In the genomic region with DNA sequence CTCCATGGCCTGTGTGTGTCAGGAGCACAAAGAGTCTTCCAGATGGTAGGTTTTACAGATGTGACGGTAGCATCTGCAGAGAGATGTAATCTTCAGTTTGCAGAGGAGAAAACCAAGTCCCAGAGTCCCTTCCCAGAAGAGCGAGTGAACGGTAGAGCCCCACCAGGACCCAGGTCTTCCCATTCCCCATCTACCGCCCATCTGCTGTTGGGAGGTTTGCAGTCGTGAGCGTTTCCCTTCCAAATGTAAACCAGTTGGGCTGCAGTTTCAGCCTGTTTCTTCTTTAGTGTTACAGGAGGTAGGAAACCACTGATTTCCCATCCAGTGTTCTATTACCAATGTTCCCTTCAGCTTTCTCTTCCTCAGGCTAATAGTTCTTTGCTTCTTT, we compare ENCODE assay signal across 1 cellular context.
TF ChIP-seq lines count a peak whose summit lies in the region.

No MANE protein-coding gene starts in this region.

TF ChIP-seq in HepG2, 621 proteins besides CTCF, POLR2A, EP300 and RAD21:
- TF ChIP-seq, protein P1, sequence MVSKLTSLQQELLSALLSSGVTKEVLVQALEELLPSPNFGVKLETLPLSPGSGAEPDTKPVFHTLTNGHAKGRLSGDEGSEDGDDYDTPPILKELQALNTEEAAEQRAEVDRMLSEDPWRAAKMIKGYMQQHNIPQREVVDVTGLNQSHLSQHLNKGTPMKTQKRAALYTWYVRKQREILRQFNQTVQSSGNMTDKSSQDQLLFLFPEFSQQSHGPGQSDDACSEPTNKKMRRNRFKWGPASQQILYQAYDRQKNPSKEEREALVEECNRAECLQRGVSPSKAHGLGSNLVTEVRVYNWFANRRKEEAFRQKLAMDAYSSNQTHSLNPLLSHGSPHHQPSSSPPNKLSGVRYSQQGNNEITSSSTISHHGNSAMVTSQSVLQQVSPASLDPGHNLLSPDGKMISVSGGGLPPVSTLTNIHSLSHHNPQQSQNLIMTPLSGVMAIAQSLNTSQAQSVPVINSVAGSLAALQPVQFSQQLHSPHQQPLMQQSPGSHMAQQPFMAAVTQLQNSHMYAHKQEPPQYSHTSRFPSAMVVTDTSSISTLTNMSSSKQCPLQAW (CRISPR knock-in tag; IDR thresholded peaks at IDR 0.05), result 0 out of 2 replicates have a peak, but pooled peaks have one; percentile 19
- TF ChIP-seq ZNF572 (CRISPR knock-in tag; IDR thresholded peaks at IDR 0.05), result 0 out of 2 replicates have a peak, but pooled peaks have one; percentile 32
- TF ChIP-seq ZNF768 (CRISPR knock-in tag; IDR thresholded peaks at IDR 0.05), result no peak
- TF ChIP-seq, protein P2, sequence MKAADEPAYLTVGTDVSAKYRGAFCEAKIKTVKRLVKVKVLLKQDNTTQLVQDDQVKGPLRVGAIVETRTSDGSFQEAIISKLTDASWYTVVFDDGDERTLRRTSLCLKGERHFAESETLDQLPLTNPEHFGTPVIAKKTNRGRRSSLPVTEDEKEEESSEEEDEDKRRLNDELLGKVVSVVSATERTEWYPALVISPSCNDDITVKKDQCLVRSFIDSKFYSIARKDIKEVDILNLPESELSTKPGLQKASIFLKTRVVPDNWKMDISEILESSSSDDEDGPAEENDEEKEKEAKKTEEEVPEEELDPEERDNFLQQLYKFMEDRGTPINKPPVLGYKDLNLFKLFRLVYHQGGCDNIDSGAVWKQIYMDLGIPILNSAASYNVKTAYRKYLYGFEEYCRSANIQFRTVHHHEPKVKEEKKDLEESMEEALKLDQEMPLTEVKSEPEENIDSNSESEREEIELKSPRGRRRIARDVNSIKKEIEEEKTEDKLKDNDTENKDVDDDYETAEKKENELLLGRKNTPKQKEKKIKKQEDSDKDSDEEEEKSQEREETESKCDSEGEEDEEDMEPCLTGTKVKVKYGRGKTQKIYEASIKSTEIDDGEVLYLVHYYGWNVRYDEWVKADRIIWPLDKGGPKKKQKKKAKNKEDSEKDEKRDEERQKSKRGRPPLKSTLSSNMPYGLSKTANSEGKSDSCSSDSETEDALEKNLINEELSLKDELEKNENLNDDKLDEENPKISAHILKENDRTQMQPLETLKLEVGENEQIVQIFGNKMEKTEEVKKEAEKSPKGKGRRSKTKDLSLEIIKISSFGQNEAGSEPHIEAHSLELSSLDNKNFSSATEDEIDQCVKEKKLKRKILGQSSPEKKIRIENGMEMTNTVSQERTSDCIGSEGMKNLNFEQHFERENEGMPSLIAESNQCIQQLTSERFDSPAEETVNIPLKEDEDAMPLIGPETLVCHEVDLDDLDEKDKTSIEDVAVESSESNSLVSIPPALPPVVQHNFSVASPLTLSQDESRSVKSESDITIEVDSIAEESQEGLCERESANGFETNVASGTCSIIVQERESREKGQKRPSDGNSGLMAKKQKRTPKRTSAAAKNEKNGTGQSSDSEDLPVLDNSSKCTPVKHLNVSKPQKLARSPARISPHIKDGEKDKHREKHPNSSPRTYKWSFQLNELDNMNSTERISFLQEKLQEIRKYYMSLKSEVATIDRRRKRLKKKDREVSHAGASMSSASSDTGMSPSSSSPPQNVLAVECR (CRISPR knock-in tag; IDR thresholded peaks at IDR 0.05; ENCODE audit: borderline replicate concordance), result 0 out of 2 replicates have a peak, but pooled peaks have one; percentile 1
- no peak for TF ChIP-seq ZNF460 (CRISPR knock-in tag; IDR thresholded peaks at IDR 0.05; ENCODE audit: borderline replicate concordance)
- TF ChIP-seq PAWR (CRISPR knock-in tag; IDR thresholded peaks at IDR 0.05; ENCODE audit: borderline replicate concordance), result no peak
- TF ChIP-seq HNF4G (IDR thresholded peaks at IDR 0.05; ENCODE audit: borderline replicate concordance, low read depth, low read length), result no peak
- TF ChIP-seq HNF4G (CRISPR knock-in tag; IDR thresholded peaks at IDR 0.05; ENCODE audit: borderline replicate concordance, low read depth), result 0 out of 2 replicates have a peak, but pooled peaks have one; percentile 21
TF ChIP-seq in HepG2: peak in this region for 4.
